8 cellular contexts compared by ENCODE assay signal in genomic region chr3:191330309-191330712, GRCh38. TPM values are rescaled to one million over a fixed set of nuclear protein-coding genes. Genes with fewer than 3 reads are reported as not detected.
A peak's percentile ranks its signal among the peaks of the same experiment; 100 is the strongest.
DNase-seq lines count a peak whose midpoint lies in the region; ATAC-seq and TF ChIP-seq lines count a peak whose summit lies in the region.

Gene UTS2B, minus strand, starts transcription at chr3:191330526. Its CDS starts 48,337 bp downstream, at chr3:191282189.

- no peaks in the 10 kb centered on the region for H3K9me3 ChIP-seq in esophagus muscularis mucosa

- peaks cover 19% of the 10 kb centered on the region for H3K4me1 Mint-ChIP-seq in T-helper 2 cell treated with Interferon-gamma antibody and Interleukin-4, amounts not matched to agents 5 μg/mL and 100 μg/mL, for 36 hours (ENCODE audit: low read depth)
- H3K4me1 Mint-ChIP-seq in naive B cell = peaks cover 41 to 68% (median 56%) of the 10 kb centered on the region in 3 donors

- no peak for TF ChIP-seq POLR2A in esophagus muscularis mucosa (IDR thresholded peaks at IDR 0.05; ENCODE audit: low read depth)

- 8% methylated on average over 7 of the region's 7 CpGs for WGBS in esophagus muscularis mucosa

- TF ChIP-seq EP300 in esophagus muscularis mucosa (IDR thresholded peaks at IDR 0.05) = no peak

- DNase-seq in T-helper 2 cell treated with Interferon-gamma antibody and Interleukin-4, amounts not matched to agents 5 μg/mL and 100 μg/mL, for 36 hours (ENCODE audit: low spot score) = no peak
- DNase-seq in T-helper 2 cell (no peak), SK-MEL-5 (ENCODE audit: low read depth, low spot score) (peak; percentile 72), esophagus muscularis mucosa (ENCODE audit: extremely low spot score) (no peak), naive B cell (no peak), NCI-H187 treated with DMSO at 0.1 percent for 48 hours (lab: John Stamatoyannopoulos, UW) (no peak)

- H3K4me3 Mint-ChIP-seq in T-helper 2 cell treated with Interferon-gamma antibody and Interleukin-4, amounts not matched to agents 5 μg/mL and 100 μg/mL, for 36 hours = peak within 1 kb of the TSS; percentile 83
- peak within 1 kb of the TSS; percentile 88 to 97 (median 94) for H3K4me3 Mint-ChIP-seq in naive B cell

- peaks cover 33 to 56% (median 53%) of the 10 kb centered on the region in 4 donors for H3K4me1 ChIP-seq in esophagus muscularis mucosa

- intact Hi-C loops in esophagus muscularis mucosa (cut with DNase I) = no loop called here

- no peaks in the 10 kb centered on the region for H3K9me3 Mint-ChIP-seq in T-helper 2 cell treated with Interferon-gamma antibody and Interleukin-4, amounts not matched to agents 5 μg/mL and 100 μg/mL, for 36 hours
- no peaks in the 10 kb centered on the region for H3K9me3 Mint-ChIP-seq in naive B cell

- H3K27ac ChIP-seq in esophagus muscularis mucosa (replicated peaks in 1 of 4) = peak within 1 kb of the TSS; percentile 93 to 98 (median 97)

- no peaks in the 10 kb centered on the region for H3K36me3 ChIP-seq in esophagus muscularis mucosa

- peak within 1 kb of the TSS; percentile 78 to 99 (median 96) for H3K4me3 ChIP-seq in esophagus muscularis mucosa

- ATAC-seq in naive B cell (ENCODE audit: low read depth in 2 of 2) (no peak), esophagus mucosa (no peak), GM18517 (IDR thresholded peaks at IDR 0.05; ENCODE audit: unreplicated experiment) (no peak)

- H3K27me3 ChIP-seq in esophagus muscularis mucosa = no peaks in the 10 kb centered on the region

- peak within 1 kb of the TSS; percentile 78 for H3K27ac Mint-ChIP-seq in T-helper 2 cell treated with Interferon-gamma antibody and Interleukin-4, amounts not matched to agents 5 μg/mL and 100 μg/mL, for 36 hours
- peak within 1 kb of the TSS; percentile 77 to 96 (median 94) for H3K27ac Mint-ChIP-seq in naive B cell

- no peak for TF ChIP-seq CTCF in esophagus muscularis mucosa (IDR thresholded peaks at IDR 0.05)

- H3K27me3 Mint-ChIP-seq in T-helper 2 cell treated with Interferon-gamma antibody and Interleukin-4, amounts not matched to agents 5 μg/mL and 100 μg/mL, for 36 hours (ENCODE audit: low read depth) = peaks cover 23% of the 10 kb centered on the region
- H3K27me3 Mint-ChIP-seq in naive B cell = no peaks in the 10 kb centered on the region

- no peaks in the 10 kb centered on the region for H3K36me3 Mint-ChIP-seq in T-helper 2 cell treated with Interferon-gamma antibody and Interleukin-4, amounts not matched to agents 5 μg/mL and 100 μg/mL, for 36 hours (ENCODE audit: low read depth)
- H3K36me3 Mint-ChIP-seq in naive B cell = no peaks in the 10 kb centered on the region

- in situ Hi-C loops in SK-MEL-5 (cut with HindIII; ENCODE audit: low pct_unique_long_range_greater_than_20kb, low sequenced_read_pairs) = no loop called here

RNA-seq across cellular contexts. Expression of gene UTS2B, which starts in this region (rescaled TPM):
- total RNA-seq in SK-MEL-5 (2014; rRNA removed; shearing (Covaris generic)) = 0.37 and 0.75 TPM in 2 replicates
- 0.39 and 0.52 TPM in 2 replicates for polyA plus RNA-seq in SK-MEL-5 (2015; cell fraction: cytosol; rRNA removed)
- 0.42 and 1.4 TPM in 2 replicates for polyA plus RNA-seq in SK-MEL-5 (2015; cell fraction: nucleus; rRNA removed)
- total RNA-seq in esophagus muscularis mucosa (1 to 10 TPM in 1 of 4 donors, under 1 TPM in 1, not detected in 2; 0.65 to 1.2 TPM), esophagus mucosa (not detected)
- under 1 TPM in 4 of 6 donors, not detected in 2; 0.17 to 0.98 (median 0.67) TPM for polyA plus RNA-seq in naive B cell (ENCODE audit: low read depth in 6 of 6)
